9 cellular contexts compared by ENCODE assay signal in genomic region chr1:221724931-221725605, GRCh38. TPM values are rescaled to one million over a fixed set of nuclear protein-coding genes. Genes with fewer than 3 reads are reported as not detected.
DNase-seq lines count a peak whose midpoint lies in the region; ATAC-seq and TF ChIP-seq lines count a peak whose summit lies in the region.
"Had no signal": no experiment of that assay in that cellular context is flagged by ENCODE, and none has a peak within 500 bp of the region (broad histone marks: within the 10 kb centered on the region; RNA-seq: fewer than 3 reads in every experiment).

No MANE protein-coding gene starts in this region.

- H2AFZ ChIP-seq in PC-9 = no peak overlapping the region

- H3K27me3 ChIP-seq in sigmoid colon (no peaks in the 10 kb centered on the region), testis (no peaks in the 10 kb centered on the region), PC-9 (ENCODE audit: insufficient read depth, low read depth) (no peaks in the 10 kb centered on the region)

- no peaks in the 10 kb centered on the region for H3K9me2 ChIP-seq in PC-9 (ENCODE audit: insufficient read depth)

- BruUV-seq in PC-9 (replicated peaks; lab: Mats Ljungman, UMichigan) = no TSS peak

- peaks cover 8% of the 10 kb centered on the region; the same call in 1 of the 2 replicates for H3K79me2 ChIP-seq in PC-9 (ENCODE audit: low read depth)

- no peak for TF ChIP-seq EP300 in sigmoid colon (IDR thresholded peaks at IDR 0.05)

- CTCF ChIA-PET in PC-9 (lab: Charles Lee) = interaction anchor here (0.5 kb wide), 2 partner anchors 435 to 1290 kb away, joined by 3 to 4 read pairs; no protein-coding TSS in a partner anchor

- intact Hi-C loops in sigmoid colon (cut with DNase I) = no loop called here
- intact Hi-C loops in testis (cut with DNase I; ENCODE audit: low total_unique reads) = no loop called here
- intact Hi-C loops in PC-9 (cut with micrococcal nuclease; ENCODE audit: unreplicated experiment) = no loop called here

- no peaks in the 10 kb centered on the region for H4K20me1 ChIP-seq in PC-9 (ENCODE audit: insufficient read depth)

- no peak overlapping the region for H3K4me3 ChIP-seq in sigmoid colon
- H3K4me3 ChIP-seq in testis = no peak overlapping the region
- no peak overlapping the region for H3K4me3 ChIP-seq in PC-9
- H3K4me3 ChIP-seq: SK-N-MC had no signal

- H3K27ac ChIP-seq in sigmoid colon (peak overlapping the region; percentile 65 to 78 (median 69)), testis (no peak overlapping the region), PC-9 (no peak overlapping the region)
- H3K27ac ChIP-seq: SK-N-MC had no signal

- TF ChIP-seq CTCF in sigmoid colon (IDR thresholded peaks at IDR 0.05) (no peak), testis (IDR thresholded peaks at IDR 0.05) (no peak), PC-9 (conservative IDR thresholded peaks at IDR 0.05) (no peak)

- no peak overlapping the region for H3K4me2 ChIP-seq in PC-9

- H3K4me1 ChIP-seq in sigmoid colon (peaks cover 0 to 89% (median 61%) of the 10 kb centered on the region in 4 donors), testis (no peaks in the 10 kb centered on the region), PC-9 (replicated peaks; ENCODE audit: insufficient read depth) (0 out of 2 replicates have a peak, but pooled peaks cover 4% of the 10 kb centered on the region)

- ATAC-seq in SK-N-SH treated with all-trans-retinoic acid at 6 μM for 48 hours (peak; percentile 53), HG03521 (IDR thresholded peaks at IDR 0.05; ENCODE audit: unreplicated experiment) (no peak)

- POLR2A ChIA-PET in PC-9 (lab: Charles Lee; ENCODE audit: unreplicated experiment) = interaction anchor here (0.5 kb wide), 1 partner anchor 17 kb away, joined by 4 read pairs; the partner anchor contains the start of gene DUSP10

- WGBS in sigmoid colon, 2 donors = 90% methylated on average over 4 of the region's 4 CpGs
- WGBS in testis, 2 donors = 90% methylated on average over 4 of the region's 4 CpGs

- no peaks in the 10 kb centered on the region for H3K9me3 ChIP-seq in sigmoid colon
- H3K9me3 ChIP-seq in testis = no peaks in the 10 kb centered on the region
- H3K9me3 ChIP-seq in PC-9 (ENCODE audit: insufficient read depth, low read depth) = peaks cover 20% of the 10 kb centered on the region; the same call in 1 of the 2 replicates

- H3F3A ChIP-seq in PC-9 (ENCODE audit: insufficient read depth, low read depth) = no peaks in the 10 kb centered on the region

- H3K36me3 ChIP-seq in sigmoid colon = no peaks in the 10 kb centered on the region
- no peaks in the 10 kb centered on the region for H3K36me3 ChIP-seq in testis (ENCODE audit: low read depth, missing control alignments)
- peaks cover 35% of the 10 kb centered on the region for H3K36me3 ChIP-seq in PC-9 (ENCODE audit: low read depth)

- peak; percentile 86 for DNase-seq in HCEC 1CT
- DNase-seq in fibroblast of peridontal ligament (ENCODE audit: extremely low read depth) = peak; percentile 63
- DNase-seq in sigmoid colon = no peak
- no peak for DNase-seq in stimulated activated CD4-positive, alpha-beta T cell treated with anti-CD3 and anti-CD28 coated beads, Interleukin-4, amount 100 ng/mL, for 1 hour
- DNase-seq in testis = no peak
- DNase-seq in PC-9 = no peak

- TF ChIP-seq POLR2A in sigmoid colon (IDR thresholded peaks at IDR 0.05) (no peak), testis (IDR thresholded peaks at IDR 0.05) (no peak)

TF ChIP-seq in SK-N-SH treated with all-trans-retinoic acid at 6 μM for 48 hours, 23 proteins besides CTCF, POLR2A, EP300 and RAD21:
- TF ChIP-seq ZFP3 (CRISPR knock-in tag; IDR thresholded peaks at IDR 0.05) (no peak), ZNF8 (CRISPR knock-in tag; IDR thresholded peaks at IDR 0.05) (no peak), ARNTL (CRISPR knock-in tag; IDR thresholded peaks at IDR 0.05; ENCODE audit: borderline replicate concordance, low read depth) (no peak), TOX (CRISPR knock-in tag; IDR thresholded peaks at IDR 0.05; ENCODE audit: borderline replicate concordance) (no peak), GLIS3 (CRISPR knock-in tag; IDR thresholded peaks at IDR 0.05) (no peak), ZC3H10 (CRISPR knock-in tag; IDR thresholded peaks at IDR 0.05) (no peak), ZNF70 (CRISPR knock-in tag; IDR thresholded peaks at IDR 0.05) (no peak), CREB5 (CRISPR knock-in tag; IDR thresholded peaks at IDR 0.05; ENCODE audit: low read depth) (no peak), CSRNP3 (CRISPR knock-in tag; IDR thresholded peaks at IDR 0.05) (no peak), TSHZ2 (CRISPR knock-in tag; IDR thresholded peaks at IDR 0.05) (no peak), ZFP30 (CRISPR knock-in tag; IDR thresholded peaks at IDR 0.05) (no peak), ESRRG (CRISPR knock-in tag; IDR thresholded peaks at IDR 0.05) (no peak), ZNF565 (CRISPR knock-in tag; conservative IDR thresholded peaks at IDR 0.05; ENCODE audit: low read depth) (no peak)

RNA-seq across cellular contexts. Expression of gene DUSP10, which starts 16.8 kb away (rescaled TPM):
- 10 to 100 TPM; 11.4 to 19.9 (median 15.7) TPM for total RNA-seq in sigmoid colon
- 1 to 10 TPM; 2.5 to 4.1 (median 3.6) TPM for polyA plus RNA-seq in sigmoid colon
- 10 to 100 TPM; 12.3 to 14.6 TPM for total RNA-seq in testis
- polyA plus RNA-seq in testis (ENCODE audit: insufficient read depth, low read depth, low replicate concordance) = 17.4 TPM
- 7.0 and 8.7 TPM in 2 replicates for total RNA-seq in PC-9 (2021)

Comparison
In these comparisons a context has a peak if more than half of its experiments do, and no peak if none do; other contexts are left out.
1. DNase-seq: peak in HCEC 1CT (single experiment) and fibroblast of peridontal ligament (single experiment); none in sigmoid colon (single experiment), stimulated activated CD4-positive, alpha-beta T cell treated with anti-CD3 and anti-CD28 coated beads, Interleukin-4, amount 100 ng/mL, for 1 hour (single experiment), testis (single experiment) and PC-9 (0 of 2).
2. H3K27ac ChIP-seq: peak in sigmoid colon (4 of 4); none in testis (0 of 2) and PC-9 (single experiment).